ENCODE assay signal across 10 cellular contexts in genomic region chr16:50680907-50681885, GRCh38. TPM values are rescaled to one million over a fixed set of nuclear protein-coding genes. Genes with fewer than 3 reads are reported as not detected.
DNase-seq lines count a peak whose midpoint lies in the region; ATAC-seq and TF ChIP-seq lines count a peak whose summit lies in the region.
"Had no signal": no experiment of that assay in that cellular context is flagged by ENCODE, and none has a peak within 500 bp of the region (broad histone marks: within the 10 kb centered on the region; RNA-seq: fewer than 3 reads in every experiment).

TSS of gene SNX20 (minus strand) at chr16:50681312. CDS start at chr16:50677526, 3,786 bp downstream.

- POLR2A ChIA-PET in CD8-positive, alpha-beta T cell (lab: Charles Lee): interaction anchor here (0.6 to 2.6 kb wide), 12 partner anchors 13 to 644 kb away, joined by 3 to 46 read pairs (median 4); partner anchors contain the start of gene CYLD

- H3F3A ChIP-seq in MM.1S (ENCODE audit: insufficient read depth, low read length): peaks cover 31% of the 10 kb centered on the region

- no peaks in the 10 kb centered on the region for H3K27me3 Mint-ChIP-seq in CD8-positive, alpha-beta T cell (ENCODE audit: low read depth)

- no peak for TF ChIP-seq CTCF in CD8-positive, alpha-beta T cell (IDR thresholded peaks at IDR 0.05)
- no peak for TF ChIP-seq CTCF in MM.1S (IDR thresholded peaks at IDR 0.05; ENCODE audit: low read length)
- no peak for TF ChIP-seq CTCF in right lobe of liver (IDR thresholded peaks at IDR 0.05)

- H3K9me3 Mint-ChIP-seq in CD8-positive, alpha-beta T cell: no peaks in the 10 kb centered on the region

- H3K36me3 Mint-ChIP-seq in CD8-positive, alpha-beta T cell: peaks cover 41% of the 10 kb centered on the region

- WGBS in right lobe of liver (ENCODE audit: insufficient coverage, low coverage, low lambda C conversion rate, missing lambda C conversion rate): 50% methylated on average over 7 of the region's 17 CpGs
- WGBS in urinary bladder: 77% methylated on average over 17 of the region's 17 CpGs

- peak; percentile 43 to 84 (median 66) for DNase-seq in CD8-positive, alpha-beta T cell
- DNase-seq in MM.1S: peak; percentile 82
- peak; percentile 45 for DNase-seq in activated T-cell treated with anti-CD3 and anti-CD28 coated beads for 24 hours (ENCODE audit: low read depth)
- DNase-seq in right lobe of liver: no peak
- no peak for DNase-seq in iPS-NIHi7 (ENCODE audit: extremely low spot score)

- H2AFZ ChIP-seq in MM.1S (ENCODE audit: low read length): peak within 1 kb of the TSS; percentile 59

- peak within 1 kb of the TSS; percentile 97 for H3K27ac Mint-ChIP-seq in CD8-positive, alpha-beta T cell

- H3K9me3 ChIP-seq in CD8-positive, alpha-beta T cell (ENCODE audit: low read length): no peaks in the 10 kb centered on the region
- H3K9me3 ChIP-seq in MM.1S (replicated peaks; ENCODE audit: insufficient read depth, low read length) (no peaks in the 10 kb centered on the region), right lobe of liver (no peaks in the 10 kb centered on the region)
- H3K9me3 ChIP-seq: adrenal gland, ovary had no signal

- peak within 1 kb of the TSS; percentile 51 for H3K27ac ChIP-seq in CD8-positive, alpha-beta T cell (ENCODE audit: low read depth, low read length)
- peak within 1 kb of the TSS; percentile 50; the same call in 1 of the 2 replicates for H3K27ac ChIP-seq in MM.1S (ENCODE audit: low read length)
- H3K27ac ChIP-seq in right lobe of liver: peak within 1 kb of the TSS in 2 of 3 donors; percentile 53 to 54
- H3K27ac ChIP-seq in urinary bladder (ENCODE audit: low read depth): no peak within 1 kb of the TSS
- H3K27ac ChIP-seq: ovary had no signal

- CTCF ChIA-PET in CD8-positive, alpha-beta T cell (lab: Charles Lee): interaction anchor here (0.7 to 4.6 kb wide), 8 partner anchors 9 to 125 kb away, joined by 3 to 26 read pairs (median 10); no protein-coding TSS in a partner anchor

- H3K36me3 ChIP-seq in CD8-positive, alpha-beta T cell (ENCODE audit: insufficient read depth, low read length): peaks cover 16% of the 10 kb centered on the region
- H3K36me3 ChIP-seq in MM.1S (replicated peaks; ENCODE audit: insufficient read depth, low read length): 0 out of 2 replicates have a peak, but pooled peaks cover 2% of the 10 kb centered on the region
- H3K36me3 ChIP-seq in right lobe of liver: no peaks in the 10 kb centered on the region
- no peaks in the 10 kb centered on the region for H3K36me3 ChIP-seq in urinary bladder (ENCODE audit: insufficient read depth)
- H3K36me3 ChIP-seq: adrenal gland, ovary had no signal

- H3K4me2 ChIP-seq in MM.1S (ENCODE audit: low read depth, low read length): peak within 1 kb of the TSS; percentile 85

- H3K4me3 Mint-ChIP-seq in CD8-positive, alpha-beta T cell: peak within 1 kb of the TSS; percentile 92

- no peaks in the 10 kb centered on the region for H3K9me2 ChIP-seq in MM.1S (replicated peaks; ENCODE audit: insufficient read depth, low read length)

- peak within 1 kb of the TSS; percentile 65 for H3K4me3 ChIP-seq in CD8-positive, alpha-beta T cell (ENCODE audit: low read depth, low read length)
- peak within 1 kb of the TSS; percentile 68 for H3K4me3 ChIP-seq in MM.1S (ENCODE audit: low read length)
- H3K4me3 ChIP-seq in right lobe of liver: peak within 1 kb of the TSS; percentile 18 to 27 (median 18)
- peak within 1 kb of the TSS; percentile 17 for H3K4me3 ChIP-seq in urinary bladder (ENCODE audit: low read depth, low read length)
- H3K4me3 ChIP-seq: ovary had no signal

- peaks cover 74% of the 10 kb centered on the region for H3K4me1 ChIP-seq in CD8-positive, alpha-beta T cell (ENCODE audit: insufficient read depth, low read length)
- H3K4me1 ChIP-seq in MM.1S (ENCODE audit: low read length) (peaks cover 50% of the 10 kb centered on the region), right lobe of liver (no peaks in the 10 kb centered on the region), urinary bladder (ENCODE audit: insufficient read depth) (no peaks in the 10 kb centered on the region)
- H3K4me1 ChIP-seq: adrenal gland had no signal

- no peaks in the 10 kb centered on the region for H3K27me3 ChIP-seq in CD8-positive, alpha-beta T cell (ENCODE audit: insufficient read depth, low read length)
- H3K27me3 ChIP-seq in MM.1S (replicated peaks; ENCODE audit: insufficient read depth, low read length) (no peaks in the 10 kb centered on the region), right lobe of liver (no peaks in the 10 kb centered on the region)
- H3K27me3 ChIP-seq: adrenal gland, ovary had no signal

- peaks cover 86% of the 10 kb centered on the region for H3K4me1 Mint-ChIP-seq in CD8-positive, alpha-beta T cell (ENCODE audit: low read depth)

- H3K79me2 ChIP-seq in MM.1S (ENCODE audit: low read length): peaks cover 35% of the 10 kb centered on the region

- peak; percentile 92 for ATAC-seq in CD8-positive, alpha-beta T cell
- ATAC-seq in GM21390 (IDR thresholded peaks at IDR 0.05; ENCODE audit: unreplicated experiment) (peak; percentile 53), right lobe of liver (peak; percentile 41 to 62 (median 52)), HG02870 (IDR thresholded peaks at IDR 0.05; ENCODE audit: unreplicated experiment) (no peak)

- no peaks in the 10 kb centered on the region for H4K20me1 ChIP-seq in MM.1S (ENCODE audit: insufficient read depth, low read length)

- H3K9ac ChIP-seq in MM.1S (ENCODE audit: low read length): peak within 1 kb of the TSS; percentile 62

- intact Hi-C loops in CD8-positive, alpha-beta T cell (cut with DNase I, micrococcal nuclease): loop anchor here in 1 of 2 experiments (1.0 to 5.0 kb wide), 5 partner anchors 16 to 414 kb away; partner anchors contain the start of genes ADCY7 and NKD1
- intact Hi-C loops in right lobe of liver (cut with DNase I): no loop called here

- no peak for TF ChIP-seq POLR2A in right lobe of liver (IDR thresholded peaks at IDR 0.05)

RNA-seq across cellular contexts. Expression of gene SNX20, which starts in this region (rescaled TPM):
- 10 to 100 TPM; 18.6 to 20.1 TPM for total RNA-seq in CD8-positive, alpha-beta T cell
- 1 to 10 TPM in 1 of 6 experiments, under 1 TPM in 5; 0.31 to 1.9 (median 0.71) TPM for total RNA-seq in right lobe of liver
- 1.4 TPM for total RNA-seq in urinary bladder
- 1.0 TPM for polyA plus RNA-seq in urinary bladder

Comparison
In these comparisons a context has a peak if more than half of its experiments do, and no peak if none do; other contexts are left out.
1. DNase-seq: peak in CD8-positive, alpha-beta T cell (7 of 7), MM.1S (single experiment) and activated T-cell treated with anti-CD3 and anti-CD28 coated beads for 24 hours (single experiment); none in right lobe of liver (0 of 3) and iPS-NIHi7 (single experiment).
2. H3K4me3 ChIP-seq: peak in every context shown above with its lines; median percentile 68 in MM.1S; 65 in CD8-positive, alpha-beta T cell; 18 in right lobe of liver; 17 in urinary bladder.